ENCODE assay signal across 9 cellular contexts in the genomic region with DNA sequence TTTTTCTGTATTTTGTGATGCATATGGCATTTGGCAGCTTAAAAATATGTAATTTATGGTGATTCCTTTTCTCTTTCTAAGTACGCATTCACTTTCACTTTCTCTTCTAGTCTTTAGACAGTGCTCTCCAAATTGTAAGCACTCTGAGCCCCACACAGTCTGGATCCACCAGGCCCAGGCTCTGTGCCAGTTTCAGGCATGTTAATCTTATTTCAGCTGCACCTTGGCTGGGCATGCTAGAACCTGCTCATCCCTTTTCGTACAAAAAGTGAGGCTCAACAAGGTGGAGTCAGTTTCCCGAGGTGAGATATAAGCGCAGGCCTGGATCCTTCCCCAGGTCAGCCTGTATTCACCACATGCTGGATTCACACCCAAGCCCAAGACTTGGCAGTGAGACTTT.
DNase-seq lines count a peak whose midpoint lies in the region; ATAC-seq and TF ChIP-seq lines count a peak whose summit lies in the region.
"Had no signal": no experiment of that assay in that cellular context is flagged by ENCODE, and none has a peak within 500 bp of the region (broad histone marks: within the 10 kb centered on the region; RNA-seq: fewer than 3 reads in every experiment).

No MANE protein-coding gene starts in this region.

- no peak overlapping the region for H3K4me3 Mint-ChIP-seq in GM23338

- H3K27me3 Mint-ChIP-seq in GM23338 (ENCODE audit: insufficient read depth, low read depth, poor library complexity): peaks cover 8% of the 10 kb centered on the region

- DNase-seq in COLO668 (lab: John Stamatoyannopoulos, UW; ENCODE audit: unreplicated experiment) (peak; percentile 27), GM23338 (ENCODE audit: low spot score) (no peak), NCI-H345 (lab: John Stamatoyannopoulos, UW) (peak; percentile 94), epithelial cell of esophagus (ENCODE audit: low read depth) (peak; percentile 97), GM19240 (ENCODE audit: insufficient read length, low spot score) (no peak), putamen (ENCODE audit: low spot score) (no peak)

- H3K9me2 ChIP-seq in GM23338 (ENCODE audit: insufficient read depth): no peaks in the 10 kb centered on the region

- no peaks in the 10 kb centered on the region for H3F3A ChIP-seq in GM23338 (replicated peaks; ENCODE audit: low read depth)

- H3K79me2 ChIP-seq in GM23338 (replicated peaks; ENCODE audit: insufficient read depth): no peaks in the 10 kb centered on the region

- no peak overlapping the region for H3K27ac Mint-ChIP-seq in GM23338

- no peaks in the 10 kb centered on the region for H3K27me3 ChIP-seq in GM23338 (ENCODE audit: insufficient read depth)
- no peaks in the 10 kb centered on the region for H3K27me3 ChIP-seq in skeletal muscle tissue (ENCODE audit: control insufficient read depth in 3 of 3, insufficient read depth in 3 of 3, low read length in 3 of 3)

- H3K9me3 ChIP-seq in skeletal muscle tissue (ENCODE audit: control insufficient read depth in 3 of 3, low read length in 3 of 3): no peaks in the 10 kb centered on the region

- no peaks in the 10 kb centered on the region; the same call in 2 of the 3 replicates for H3K9me3 Mint-ChIP-seq in GM23338

- no peaks in the 10 kb centered on the region for H3K36me3 Mint-ChIP-seq in GM23338 (ENCODE audit: low read depth)

- H3K9ac ChIP-seq in skeletal muscle tissue (ENCODE audit: low read depth in 1 of 3, low read length in 3 of 3): peak overlapping the region; percentile 29 to 69 (median 42)

- no peaks in the 10 kb centered on the region; the same call in 1 of the 2 replicates for H4K20me1 ChIP-seq in GM23338 (replicated peaks; ENCODE audit: insufficient read depth)

- ATAC-seq in GM23338 (no peak), GM21825 (IDR thresholded peaks at IDR 0.05; ENCODE audit: unreplicated experiment) (no peak)

- H3K4me3 ChIP-seq in GM23338 (no peak overlapping the region), epithelial cell of esophagus (ENCODE audit: low read length) (peak overlapping the region; percentile 0), skeletal muscle tissue (ENCODE audit: low read length in 3 of 3) (peak overlapping the region; percentile 42 to 49 (median 49))
- H3K4me3 ChIP-seq: cardiac muscle cell had no signal

- H3K27ac ChIP-seq in GM23338 (ENCODE audit: low read depth) (no peak overlapping the region), skeletal muscle tissue (ENCODE audit: low read depth, low read length) (no peak overlapping the region)
- H3K27ac ChIP-seq: cardiac muscle cell had no signal

- peak overlapping the region; percentile 74 for H2AFZ ChIP-seq in GM23338

- TF ChIP-seq CTCF in GM23338 (conservative IDR thresholded peaks at IDR 0.05; ENCODE audit: low read depth in 2 of 2) (no peak), epithelial cell of esophagus (IDR thresholded peaks at IDR 0.05; ENCODE audit: insufficient read depth, low read depth, low read length, missing control alignments) (no peak)

- H3K4me1 ChIP-seq in GM23338 (ENCODE audit: insufficient read depth): 0 out of 2 replicates have a peak, but pooled peaks cover 10% of the 10 kb centered on the region
- H3K4me1 ChIP-seq in skeletal muscle tissue (ENCODE audit: control insufficient read depth in 3 of 3, insufficient read depth in 3 of 3, low read length in 3 of 3): peaks cover 0 to 9% (median 0%) of the 10 kb centered on the region in 3 donors

- peaks cover 8% of the 10 kb centered on the region; the same call in 1 of the 3 replicates for H3K4me1 Mint-ChIP-seq in GM23338

- H3K4me2 ChIP-seq in GM23338: no peak overlapping the region

- H3K36me3 ChIP-seq in GM23338 (ENCODE audit: insufficient read depth) (no peaks in the 10 kb centered on the region), skeletal muscle tissue (ENCODE audit: control insufficient read depth in 3 of 3, insufficient read depth in 3 of 3, low read length in 3 of 3) (no peaks in the 10 kb centered on the region)
- H3K36me3 ChIP-seq: cardiac muscle cell had no signal

TF ChIP-seq in GM23338, 12 proteins besides CTCF, POLR2A, EP300 and RAD21:
- TF ChIP-seq CREB1 (CRISPR knock-in tag; IDR thresholded peaks at IDR 0.05; ENCODE audit: low read depth) (no peak), ZNF114 (CRISPR knock-in tag; IDR thresholded peaks at IDR 0.05) (no peak), STAT1 (IDR thresholded peaks at IDR 0.05; ENCODE audit: unreplicated experiment) (no peak), EZH2phosphoT487 (IDR thresholded peaks at IDR 0.05; ENCODE audit: unreplicated experiment) (no peak), POLR2AphosphoS5 (IDR thresholded peaks at IDR 0.05; ENCODE audit: low read depth) (no peak)
- TF ChIP-seq, protein P1, sequence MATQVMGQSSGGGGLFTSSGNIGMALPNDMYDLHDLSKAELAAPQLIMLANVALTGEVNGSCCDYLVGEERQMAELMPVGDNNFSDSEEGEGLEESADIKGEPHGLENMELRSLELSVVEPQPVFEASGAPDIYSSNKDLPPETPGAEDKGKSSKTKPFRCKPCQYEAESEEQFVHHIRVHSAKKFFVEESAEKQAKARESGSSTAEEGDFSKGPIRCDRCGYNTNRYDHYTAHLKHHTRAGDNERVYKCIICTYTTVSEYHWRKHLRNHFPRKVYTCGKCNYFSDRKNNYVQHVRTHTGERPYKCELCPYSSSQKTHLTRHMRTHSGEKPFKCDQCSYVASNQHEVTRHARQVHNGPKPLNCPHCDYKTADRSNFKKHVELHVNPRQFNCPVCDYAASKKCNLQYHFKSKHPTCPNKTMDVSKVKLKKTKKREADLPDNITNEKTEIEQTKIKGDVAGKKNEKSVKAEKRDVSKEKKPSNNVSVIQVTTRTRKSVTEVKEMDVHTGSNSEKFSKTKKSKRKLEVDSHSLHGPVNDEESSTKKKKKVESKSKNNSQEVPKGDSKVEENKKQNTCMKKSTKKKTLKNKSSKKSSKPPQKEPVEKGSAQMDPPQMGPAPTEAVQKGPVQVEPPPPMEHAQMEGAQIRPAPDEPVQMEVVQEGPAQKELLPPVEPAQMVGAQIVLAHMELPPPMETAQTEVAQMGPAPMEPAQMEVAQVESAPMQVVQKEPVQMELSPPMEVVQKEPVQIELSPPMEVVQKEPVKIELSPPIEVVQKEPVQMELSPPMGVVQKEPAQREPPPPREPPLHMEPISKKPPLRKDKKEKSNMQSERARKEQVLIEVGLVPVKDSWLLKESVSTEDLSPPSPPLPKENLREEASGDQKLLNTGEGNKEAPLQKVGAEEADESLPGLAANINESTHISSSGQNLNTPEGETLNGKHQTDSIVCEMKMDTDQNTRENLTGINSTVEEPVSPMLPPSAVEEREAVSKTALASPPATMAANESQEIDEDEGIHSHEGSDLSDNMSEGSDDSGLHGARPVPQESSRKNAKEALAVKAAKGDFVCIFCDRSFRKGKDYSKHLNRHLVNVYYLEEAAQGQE (IDR thresholded peaks at IDR 0.05; ENCODE audit: unreplicated experiment): no peak

Comparison
In these comparisons a context has a peak if more than half of its experiments do, and no peak if none do; other contexts are left out.
1. DNase-seq: peak in COLO668 (single experiment), NCI-H345 (single experiment) and epithelial cell of esophagus (single experiment); none in GM23338 (single experiment), GM19240 (single experiment) and putamen (single experiment).